Comparison of ENCODE assay signal across 8 cellular contexts in genomic region chr11:4393209-4394196, GRCh38. TPM values are rescaled to one million over a fixed set of nuclear protein-coding genes. Genes with fewer than 3 reads are reported as not detected.
DNase-seq lines count a peak whose midpoint lies in the region; ATAC-seq and TF ChIP-seq lines count a peak whose summit lies in the region.

Gene TRIM21 (minus strand): TSS chr11:4393702. CDS start chr11:4390409, 3,293 bp downstream.

- POLR2A ChIA-PET in activated CD8-positive, alpha-beta T cell treated with anti-CD3 and anti-CD28 coated beads for 36 hours (lab: Charles Lee): interaction anchor here (0.8 to 1.8 kb wide), 2 partner anchors 12 to 34 kb away, joined by 3 to 5 read pairs; no protein-coding TSS in a partner anchor

- peak within 1 kb of the TSS; percentile 93 for H3K27ac Mint-ChIP-seq in activated CD8-positive, alpha-beta T cell treated with anti-CD3 and anti-CD28 coated beads for 36 hours

- intact Hi-C loops in activated CD8-positive, alpha-beta T cell treated with anti-CD3 and anti-CD28 coated beads for 36 hours (cut with micrococcal nuclease): no loop called here

- H3K4me3 Mint-ChIP-seq in activated CD8-positive, alpha-beta T cell treated with anti-CD3 and anti-CD28 coated beads for 36 hours: peak within 1 kb of the TSS; percentile 89

- CTCF ChIA-PET in activated CD8-positive, alpha-beta T cell treated with anti-CD3 and anti-CD28 coated beads for 36 hours (lab: Charles Lee): interaction anchor here (1.0 to 2.0 kb wide), 4 partner anchors 10 to 213 kb away, joined by 3 to 8 read pairs (median 4); no protein-coding TSS in a partner anchor

- H3K9me3 Mint-ChIP-seq in activated CD8-positive, alpha-beta T cell treated with anti-CD3 and anti-CD28 coated beads for 36 hours: peaks cover 2% of the 10 kb centered on the region

- H3K4me1 Mint-ChIP-seq in activated CD8-positive, alpha-beta T cell treated with anti-CD3 and anti-CD28 coated beads for 36 hours (ENCODE audit: low read depth): peaks cover 31% of the 10 kb centered on the region

- ATAC-seq in GM18873 (IDR thresholded peaks at IDR 0.05; ENCODE audit: low FRiP score, unreplicated experiment) (peak; percentile 99), HG03139 (IDR thresholded peaks at IDR 0.05; ENCODE audit: unreplicated experiment) (peak; percentile 99)
- peak; percentile 99 for ATAC-seq in activated CD8-positive, alpha-beta T cell treated with anti-CD3 and anti-CD28 coated beads for 36 hours

- no peaks in the 10 kb centered on the region for H3K9me3 ChIP-seq in effector memory CD4-positive, alpha-beta T cell (ENCODE audit: control insufficient read depth, low read length)

- peaks cover 36% of the 10 kb centered on the region for H3K36me3 Mint-ChIP-seq in activated CD8-positive, alpha-beta T cell treated with anti-CD3 and anti-CD28 coated beads for 36 hours (ENCODE audit: low read depth)

- H3K4me1 ChIP-seq in effector memory CD4-positive, alpha-beta T cell (ENCODE audit: control insufficient read depth, insufficient read depth, low read length, poor library complexity, severe bottlenecking): peaks cover 11% of the 10 kb centered on the region

- H3K36me3 ChIP-seq in effector memory CD4-positive, alpha-beta T cell (ENCODE audit: control insufficient read depth, insufficient read depth, low read length): peaks cover 18% of the 10 kb centered on the region

- peak; percentile 46 for DNase-seq in AG09309 (ENCODE audit: low read depth)
- peak; percentile 45 for DNase-seq in NCI-H774 (lab: John Stamatoyannopoulos, UW)
- peak; percentile 94 for DNase-seq in activated CD8-positive, alpha-beta T cell treated with anti-CD3 and anti-CD28 coated beads for 36 hours
- peak; percentile 66 to 78 (median 75) for DNase-seq in effector memory CD4-positive, alpha-beta T cell
- DNase-seq in lung microvascular endothelial cell (ENCODE audit: low read depth in 2 of 2): peak; percentile 63 to 85
- DNase-seq in stimulated activated CD4-positive, alpha-beta T cell treated with anti-CD3 and anti-CD28 coated beads, TNF-alpha, amount 100 ng/mL, for 48 hours (ENCODE audit: low read depth in 3 of 3): peak; percentile 57 to 81 (median 77)

- TF ChIP-seq CTCF in AG09309 (IDR thresholded peaks at IDR 0.05; ENCODE audit: control insufficient read depth, insufficient read depth, low read depth, low read length, missing control alignments): no peak
- no peak for TF ChIP-seq CTCF in activated CD8-positive, alpha-beta T cell treated with anti-CD3 and anti-CD28 coated beads for 36 hours (IDR thresholded peaks at IDR 0.05)

- H3K27me3 ChIP-seq in effector memory CD4-positive, alpha-beta T cell (replicated peaks; ENCODE audit: control insufficient read depth, insufficient read depth, low read length, poor library complexity, severe bottlenecking): no peaks in the 10 kb centered on the region

- peak within 1 kb of the TSS; percentile 94 for H3K4me3 ChIP-seq in AG09309 (ENCODE audit: control insufficient read depth, low read depth, low read length)
- peak within 1 kb of the TSS; percentile 96 for H3K4me3 ChIP-seq in effector memory CD4-positive, alpha-beta T cell (ENCODE audit: insufficient read depth, low read depth, low read length, poor library complexity, severe bottlenecking)

- peak within 1 kb of the TSS; percentile 86 for H3K27ac ChIP-seq in effector memory CD4-positive, alpha-beta T cell (ENCODE audit: insufficient read depth, low read length, poor library complexity, severe bottlenecking)

- peaks cover 3% of the 10 kb centered on the region for H3K27me3 Mint-ChIP-seq in activated CD8-positive, alpha-beta T cell treated with anti-CD3 and anti-CD28 coated beads for 36 hours

RNA-seq across cellular contexts. Expression of gene TRIM21, which starts in this region (rescaled TPM):
- 10 to 100 TPM; 24.8 to 25.5 TPM for total RNA-seq in activated CD8-positive, alpha-beta T cell treated with anti-CD3 and anti-CD28 coated beads for 36 hours
- 20.5 and 27.8 TPM in 2 replicates for total RNA-seq in lung microvascular endothelial cell

Comparison
In these comparisons a context has a peak if more than half of its experiments do, and no peak if none do; other contexts are left out.
1. Peak in every context shown above with its lines: DNase-seq, ATAC-seq, H3K4me3 ChIP-seq and H3K27ac ChIP-seq.